ENCODE assay signal across 7 cellular contexts in the genomic region with DNA sequence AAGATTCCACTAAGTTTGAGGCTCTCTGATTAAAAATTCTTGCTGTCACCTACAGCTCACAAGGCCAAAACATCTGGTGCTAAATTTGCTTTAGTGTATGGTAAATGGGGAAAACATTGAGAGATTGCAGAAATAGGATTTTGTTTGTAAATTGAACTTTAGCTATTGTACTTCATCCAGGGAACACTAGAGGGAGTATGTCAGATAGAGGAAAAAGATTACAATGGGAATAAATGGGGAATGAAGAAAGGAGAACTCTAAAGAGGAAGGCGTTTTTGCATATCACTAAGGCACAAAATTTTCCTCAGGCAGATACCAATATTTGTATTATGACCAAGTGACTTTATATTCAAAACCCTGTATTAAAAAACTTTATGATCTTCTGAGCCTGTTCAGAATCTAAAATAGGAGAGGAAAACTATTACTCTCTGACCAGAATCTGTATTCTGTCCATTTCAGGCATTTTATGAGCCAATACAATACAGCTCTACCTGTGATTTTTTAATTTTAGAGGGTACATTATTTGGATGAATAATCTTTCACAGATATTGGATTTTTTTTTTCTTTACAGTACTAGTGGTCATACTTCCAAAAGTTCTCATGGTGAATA. TPM values are rescaled to one million over a fixed set of nuclear protein-coding genes. Genes with fewer than 3 reads are reported as not detected.
DNase-seq lines count a peak whose midpoint lies in the region; ATAC-seq and TF ChIP-seq lines count a peak whose summit lies in the region.

No MANE protein-coding gene starts in this region.

- intact Hi-C loops in left colon (cut with DNase I, micrococcal nuclease) = no loop called here

- peak; percentile 76 for TF ChIP-seq CTCF in GM10266 (IDR thresholded peaks at IDR 0.05; ENCODE audit: control insufficient read depth, insufficient read depth, low read depth, missing control alignments)

- DNase-seq in GM10266 (ENCODE audit: extremely low spot score) (no peak), NCI-H1048 (lab: John Stamatoyannopoulos, UW) (peak; percentile 41), astrocyte of the hippocampus (ENCODE audit: low read depth, low spot score) (peak; percentile 63), left colon (no peak), amniotic stem cell (lab: John Stamatoyannopoulos, UW) (no peak), GM19240 (ENCODE audit: insufficient read length, low spot score) (no peak)

- no peak for TF ChIP-seq POLR2A in GM18505 (IDR thresholded peaks at IDR 0.05; ENCODE audit: borderline replicate concordance, extremely low read depth, insufficient read depth, insufficient read length)

- ATAC-seq in left colon = peak; percentile 35
- no peak for ATAC-seq in GM18505 (IDR thresholded peaks at IDR 0.05; ENCODE audit: unreplicated experiment)

RNA-seq across cellular contexts. Expression of gene ITGB6, which starts 52.3 kb away (rescaled TPM):
- total RNA-seq in left colon = 10 to 100 TPM; 19.7 to 28.0 TPM

Comparison
In these comparisons a context has a peak if more than half of its experiments do, and no peak if none do; other contexts are left out.
1. DNase-seq: peak in NCI-H1048 (single experiment) and astrocyte of the hippocampus (single experiment); none in GM10266 (single experiment), left colon (0 of 2), amniotic stem cell (single experiment) and GM19240 (single experiment).